In the genomic region with DNA sequence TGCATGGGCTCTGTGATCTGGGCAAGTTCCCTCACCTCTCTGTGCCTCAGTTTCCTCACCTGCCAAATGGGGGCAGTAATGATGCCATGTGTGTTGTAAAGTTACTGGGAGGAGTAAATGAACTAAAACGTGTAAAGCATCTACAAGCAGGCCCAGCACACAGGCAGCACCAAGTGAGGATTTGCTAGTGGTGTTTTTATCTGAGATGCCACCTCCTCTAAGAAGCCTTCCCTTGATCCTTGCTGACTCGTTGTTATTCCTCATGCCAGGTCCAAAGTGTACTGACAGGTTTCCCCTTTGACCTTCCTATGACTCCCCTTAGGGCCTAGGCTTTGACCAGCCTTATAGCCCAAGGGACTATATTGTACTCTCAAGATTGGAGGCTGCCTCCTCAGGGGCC, we compare ENCODE assay signal across 18 cellular contexts.
"Had no signal": no experiment of that assay in that cellular context is flagged by ENCODE, and none has a peak within 500 bp of the region (broad histone marks: within the 10 kb centered on the region; RNA-seq: fewer than 3 reads in every experiment).

No MANE protein-coding gene starts in this region.

- FAIRE-seq: kidney, small intestine had no signal

- H3K27me3 Mint-ChIP-seq: stimulated activated naive CD8-positive, alpha-beta T cell treated with anti-CD3 and anti-CD28 coated beads, Interleukin-15, amount 100 ng/mL, for 72 hours had no signal

- ATAC-seq: left lobe of liver; right lobe of liver; stimulated activated naive CD8-positive, alpha-beta T cell treated with anti-CD3 and anti-CD28 coated beads, Interleukin-15, amount 100 ng/mL, for 72 hours had no signal

- DNase-seq: activated CD4-positive, alpha-beta T cell treated with anti-CD3 and anti-CD28 coated beads, Interleukin-2, amount 50 U/mL, for 48 hours; activated CD4-positive, CD25-positive, alpha-beta regulatory T cell treated with anti-CD3 and anti-CD28 coated beads, Interleukin-2, amount 50 U/mL, for 72 hours; anterior cingulate cortex; colonic mucosa; endodermal cell; foreskin melanocyte; glutamatergic neuron; hippocampal formation; kidney; midbrain; right lobe of liver; small intestine; stimulated activated CD4-positive, alpha-beta T cell treated with anti-CD3 and anti-CD28 coated beads, Interleukin-15, amount 100 ng/mL, for 24 hours; stimulated activated CD4-positive, alpha-beta T cell treated with anti-CD3 and anti-CD28 coated beads, Interleukin-2, amount 100 ng/mL, for 48 hours; stimulated activated naive CD8-positive, alpha-beta T cell treated with anti-CD3 and anti-CD28 coated beads, Interleukin-15, amount 100 ng/mL, for 72 hours; T-helper 2 cell; transverse colon had no signal
